Comparison of ENCODE assay signal across 20 cellular contexts in genomic region chr19:35724560-35724959, GRCh38. TPM values are rescaled to one million over a fixed set of nuclear protein-coding genes. Genes with fewer than 3 reads are reported as not detected.
A peak's percentile ranks its signal among the peaks of the same experiment; 100 is the strongest.
DNase-seq lines count a peak whose midpoint lies in the region; ATAC-seq and TF ChIP-seq lines count a peak whose summit lies in the region.
"Had no signal": no experiment of that assay in that cellular context is flagged by ENCODE, and none has a peak within 500 bp of the region (broad histone marks: within the 10 kb centered on the region; RNA-seq: fewer than 3 reads in every experiment).

No MANE protein-coding gene starts in this region.

- DNase-seq in activated T-cell treated with anti-CD3 and anti-CD28 coated beads, Interleukin-2, amount 50 U/mL, for 24 hours, result no peak
- DNase-seq in activated T-cell treated with anti-CD3 and anti-CD28 coated beads, Interleukin-2, amount 50 U/mL, for 4 hours, result no peak
- no peak for DNase-seq in neural crest cell (ENCODE audit: low read depth, low spot score)
- DNase-seq: ACHN; CD4-positive, alpha-beta T cell; COR-L47; DMS79; H7; KG1; NCI-H1092; NCI-H1436; NCI-H187 treated with DMSO at 0.1 percent for 48 hours; NCI-H2107; NCI-H446 treated with DMSO at 0.1 percent for 48 hours; NCI-H526 treated with DMSO at 0.1 percent for 48 hours; SHP77 had no signal

- H3K4me3 Mint-ChIP-seq in activated T-cell treated with anti-CD3 and anti-CD28 coated beads, Interleukin-2, amount 50 U/mL, for 24 hours, result no peak overlapping the region
- no peak overlapping the region for H3K4me3 Mint-ChIP-seq in activated T-cell treated with anti-CD3 and anti-CD28 coated beads, Interleukin-2, amount 50 U/mL, for 4 hours
- H3K4me3 Mint-ChIP-seq in neural crest cell, result peak overlapping the region; percentile 52
- H3K4me3 Mint-ChIP-seq: CD4-positive, alpha-beta T cell had no signal

- peak overlapping the region; percentile 76 for H3K27ac Mint-ChIP-seq in activated T-cell treated with anti-CD3 and anti-CD28 coated beads, Interleukin-2, amount 50 U/mL, for 24 hours
- no peak overlapping the region for H3K27ac Mint-ChIP-seq in neural crest cell (ENCODE audit: unreplicated experiment)
- H3K27ac Mint-ChIP-seq: CD4-positive, alpha-beta T cell had no signal

- peaks cover 19% of the 10 kb centered on the region for H3K4me1 Mint-ChIP-seq in activated T-cell treated with anti-CD3 and anti-CD28 coated beads, Interleukin-2, amount 50 U/mL, for 24 hours (ENCODE audit: low read depth)
- peaks cover 8% of the 10 kb centered on the region for H3K4me1 Mint-ChIP-seq in activated T-cell treated with anti-CD3 and anti-CD28 coated beads, Interleukin-2, amount 50 U/mL, for 4 hours (ENCODE audit: low read depth)
- peaks cover 4% of the 10 kb centered on the region for H3K4me1 Mint-ChIP-seq in neural crest cell

- ATAC-seq in activated T-cell treated with anti-CD3 and anti-CD28 coated beads, Interleukin-2, amount 50 U/mL, for 4 hours, result no peak
- ATAC-seq in HG03342 (IDR thresholded peaks at IDR 0.05; ENCODE audit: unreplicated experiment), result no peak
- no peak for ATAC-seq in HG02938 (IDR thresholded peaks at IDR 0.05; ENCODE audit: unreplicated experiment)

- H3K27me3 Mint-ChIP-seq in activated T-cell treated with anti-CD3 and anti-CD28 coated beads, Interleukin-2, amount 50 U/mL, for 24 hours, result no peaks in the 10 kb centered on the region
- H3K27me3 Mint-ChIP-seq in activated T-cell treated with anti-CD3 and anti-CD28 coated beads, Interleukin-2, amount 50 U/mL, for 4 hours (ENCODE audit: low read depth), result no peaks in the 10 kb centered on the region
- no peaks in the 10 kb centered on the region for H3K27me3 Mint-ChIP-seq in neural crest cell (ENCODE audit: low read depth)
- H3K27me3 Mint-ChIP-seq: CD4-positive, alpha-beta T cell had no signal

- no peaks in the 10 kb centered on the region for H3K9me3 Mint-ChIP-seq in activated T-cell treated with anti-CD3 and anti-CD28 coated beads, Interleukin-2, amount 50 U/mL, for 24 hours
- no peaks in the 10 kb centered on the region for H3K9me3 Mint-ChIP-seq in activated T-cell treated with anti-CD3 and anti-CD28 coated beads, Interleukin-2, amount 50 U/mL, for 4 hours
- H3K9me3 Mint-ChIP-seq in neural crest cell, result no peaks in the 10 kb centered on the region
- H3K9me3 Mint-ChIP-seq: CD4-positive, alpha-beta T cell had no signal

- no peak for TF ChIP-seq CTCF in neural crest cell (conservative IDR thresholded peaks at IDR 0.05)

- peaks cover 95% of the 10 kb centered on the region for H3K36me3 Mint-ChIP-seq in activated T-cell treated with anti-CD3 and anti-CD28 coated beads, Interleukin-2, amount 50 U/mL, for 24 hours (ENCODE audit: low read depth)
- peaks cover 48% of the 10 kb centered on the region for H3K36me3 Mint-ChIP-seq in activated T-cell treated with anti-CD3 and anti-CD28 coated beads, Interleukin-2, amount 50 U/mL, for 4 hours (ENCODE audit: insufficient read depth)
- H3K36me3 Mint-ChIP-seq in neural crest cell (ENCODE audit: low read depth), result peaks cover 5% of the 10 kb centered on the region

TF ChIP-seq in PFSK-1, 5 proteins besides CTCF, POLR2A, EP300 and RAD21:
- TF ChIP-seq POLR2AphosphoS5 (IDR thresholded peaks at IDR 0.05; ENCODE audit: low read depth, low read length) (0 out of 2 replicates have a peak, but pooled peaks have one; percentile 14), TAF1 (IDR thresholded peaks at IDR 0.05; ENCODE audit: borderline replicate concordance, insufficient read depth, low read length) (no peak)

RNA-seq across cellular contexts. Expression of gene KMT2B, which starts 6.8 kb away (rescaled TPM):
- total RNA-seq in activated T-cell treated with anti-CD3 and anti-CD28 coated beads, Interleukin-2, amount 50 U/mL, for 4 hours, result 10 to 100 TPM; 64.1 to 74.8 (median 74.5) TPM
- 69.0 TPM for polyA plus RNA-seq in PFSK-1 (2012; ENCODE audit: insufficient read length, low read depth)
- 60.1 and 64.2 TPM in 2 replicates for total RNA-seq in neural crest cell

RNA-seq across cellular contexts. Expression of gene IGFLR1, which starts 17.7 kb away (rescaled TPM):
- total RNA-seq in activated T-cell treated with anti-CD3 and anti-CD28 coated beads, Interleukin-2, amount 50 U/mL, for 4 hours, result 10 to 100 TPM; 24.0 to 32.7 (median 29.8) TPM
- 8.7 TPM for polyA plus RNA-seq in PFSK-1 (2012; ENCODE audit: insufficient read length, low read depth)
- total RNA-seq in neural crest cell, result 4.2 and 6.3 TPM in 2 replicates

RNA-seq across cellular contexts. Expression of gene ZBTB32, which starts 20.2 kb away (rescaled TPM):
- 100 to 1,000 TPM in 2 of 3 donors, 10 to 100 TPM in 1; 90.8 to 136 (median 101) TPM for total RNA-seq in activated T-cell treated with anti-CD3 and anti-CD28 coated beads, Interleukin-2, amount 50 U/mL, for 4 hours
- polyA plus RNA-seq in PFSK-1 (2012; ENCODE audit: insufficient read length, low read depth), result 0.21 TPM
- not detected in 2 replicates for total RNA-seq in neural crest cell
- total RNA-seq: H7, RPMI7951 had no signal

RNA-seq across cellular contexts. Expression of gene U2AF1L4, which starts 20.7 kb away (rescaled TPM):
- total RNA-seq in activated T-cell treated with anti-CD3 and anti-CD28 coated beads, Interleukin-2, amount 50 U/mL, for 4 hours, result 10 to 100 TPM; 18.9 to 25.2 (median 19.4) TPM
- polyA plus RNA-seq in PFSK-1 (2012; ENCODE audit: insufficient read length, low read depth), result 34.4 TPM
- 19.4 and 21.6 TPM in 2 replicates for total RNA-seq in neural crest cell

RNA-seq across cellular contexts. Expression of gene PSENEN, which starts 20.9 kb away (rescaled TPM):
- total RNA-seq in activated T-cell treated with anti-CD3 and anti-CD28 coated beads, Interleukin-2, amount 50 U/mL, for 4 hours, result 10 to 100 TPM; 46.1 to 49.3 (median 47.9) TPM
- 30.6 TPM for polyA plus RNA-seq in PFSK-1 (2012; ENCODE audit: insufficient read length, low read depth)
- total RNA-seq in neural crest cell, result 67.3 and 69.2 TPM in 2 replicates

Comparison
In these comparisons a context has a peak if more than half of its experiments do, and no peak if none do; other contexts are left out.
1. RNA of gene ZBTB32, which starts 20.2 kb away (total RNA-seq): 90.8 to 136 TPM in activated T-cell treated with anti-CD3 and anti-CD28 coated beads, Interleukin-2, amount 50 U/mL, for 4 hours; not detected in neural crest cell; every median in the first group is over 10 times any median in the second.